1 cellular context compared by ENCODE assay signal in genomic region chr18:48326901-48327675, GRCh38.
TF ChIP-seq lines count a peak whose summit lies in the region.

No MANE protein-coding gene starts in this region.

TF ChIP-seq in HCT116, 20 proteins besides CTCF, POLR2A, EP300 and RAD21 (continued from another document):
- TF ChIP-seq, protein P1, sequence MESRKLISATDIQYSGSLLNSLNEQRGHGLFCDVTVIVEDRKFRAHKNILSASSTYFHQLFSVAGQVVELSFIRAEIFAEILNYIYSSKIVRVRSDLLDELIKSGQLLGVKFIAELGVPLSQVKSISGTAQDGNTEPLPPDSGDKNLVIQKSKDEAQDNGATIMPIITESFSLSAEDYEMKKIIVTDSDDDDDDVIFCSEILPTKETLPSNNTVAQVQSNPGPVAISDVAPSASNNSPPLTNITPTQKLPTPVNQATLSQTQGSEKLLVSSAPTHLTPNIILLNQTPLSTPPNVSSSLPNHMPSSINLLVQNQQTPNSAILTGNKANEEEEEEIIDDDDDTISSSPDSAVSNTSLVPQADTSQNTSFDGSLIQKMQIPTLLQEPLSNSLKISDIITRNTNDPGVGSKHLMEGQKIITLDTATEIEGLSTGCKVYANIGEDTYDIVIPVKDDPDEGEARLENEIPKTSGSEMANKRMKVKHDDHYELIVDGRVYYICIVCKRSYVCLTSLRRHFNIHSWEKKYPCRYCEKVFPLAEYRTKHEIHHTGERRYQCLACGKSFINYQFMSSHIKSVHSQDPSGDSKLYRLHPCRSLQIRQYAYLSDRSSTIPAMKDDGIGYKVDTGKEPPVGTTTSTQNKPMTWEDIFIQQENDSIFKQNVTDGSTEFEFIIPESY (IDR thresholded peaks at IDR 0.05; ENCODE audit: extremely low read depth, insufficient replicate concordance, low read length) = no peak
- no peak for TF ChIP-seq JUND (IDR thresholded peaks at IDR 0.05)
- TF ChIP-seq ZNF274 (IDR thresholded peaks at IDR 0.05; ENCODE audit: low read depth, low read length) = no peak
- no peak for TF ChIP-seq ELF1 (IDR thresholded peaks at IDR 0.05; ENCODE audit: borderline replicate concordance, low read depth)
- TF ChIP-seq, protein P2, sequence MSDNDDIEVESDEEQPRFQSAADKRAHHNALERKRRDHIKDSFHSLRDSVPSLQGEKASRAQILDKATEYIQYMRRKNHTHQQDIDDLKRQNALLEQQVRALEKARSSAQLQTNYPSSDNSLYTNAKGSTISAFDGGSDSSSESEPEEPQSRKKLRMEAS (IDR thresholded peaks at IDR 0.05) = no peak
- no peak for TF ChIP-seq EGR1 (IDR thresholded peaks at IDR 0.05; ENCODE audit: low read depth)
- no peak for TF ChIP-seq EZH2 (IDR thresholded peaks at IDR 0.05)
- no peak for TF ChIP-seq SP1 (IDR thresholded peaks at IDR 0.05; ENCODE audit: low read depth)
TF ChIP-seq in HCT116: peak in this region for 0.
